ENCODE assay signal across 16 cellular contexts in genomic region chr4:42083816-42084215, GRCh38.
"Had no signal": no experiment of that assay in that cellular context is flagged by ENCODE, and none has a peak within 500 bp of the region (broad histone marks: within the 10 kb centered on the region; RNA-seq: fewer than 3 reads in every experiment).

No MANE protein-coding gene starts in this region.

- H3K27me3 ChIP-seq: ovary, right lobe of liver, stomach, testis, upper lobe of left lung had no signal

- H3K4me2 ChIP-seq: smooth muscle cell had no signal

- H3K27ac ChIP-seq: ovary, right lobe of liver, stomach, testis, upper lobe of left lung, WERI-Rb-1 had no signal

- H3K4me1 ChIP-seq: right lobe of liver, stomach, testis, upper lobe of left lung had no signal

- H3K4me3 ChIP-seq: ovary, right lobe of liver, smooth muscle cell, stomach, testis, upper lobe of left lung had no signal

- H3K9me3 ChIP-seq: ovary, right lobe of liver, stomach, testis, upper lobe of left lung had no signal

- H3K36me3 ChIP-seq: ovary had no signal

- DNase-seq: activated CD4-positive, alpha-beta T cell treated with anti-CD3 and anti-CD28 coated beads, Interleukin-2, amount 50 U/mL, for 4 hours; activated effector memory CD4-positive, alpha-beta T cell treated with anti-CD3 and anti-CD28 coated beads, Interleukin-2, amount 50 U/mL, for 16 hours; activated T-cell treated with anti-CD3 and anti-CD28 coated beads, Interleukin-2, amount 50 U/mL, for 72 hours; caudate nucleus; hippocampal formation; left cardiac atrium; naive thymus-derived CD8-positive, alpha-beta T cell; ovary; right lobe of liver; stimulated activated CD4-positive, alpha-beta T cell treated with anti-CD3 and anti-CD28 coated beads, Interleukin-4, amount 100 ng/mL, for 1 hour; stomach; T-helper 2 cell; testis; WERI-Rb-1 had no signal
